12 cellular contexts compared by ENCODE assay signal in the genomic region with DNA sequence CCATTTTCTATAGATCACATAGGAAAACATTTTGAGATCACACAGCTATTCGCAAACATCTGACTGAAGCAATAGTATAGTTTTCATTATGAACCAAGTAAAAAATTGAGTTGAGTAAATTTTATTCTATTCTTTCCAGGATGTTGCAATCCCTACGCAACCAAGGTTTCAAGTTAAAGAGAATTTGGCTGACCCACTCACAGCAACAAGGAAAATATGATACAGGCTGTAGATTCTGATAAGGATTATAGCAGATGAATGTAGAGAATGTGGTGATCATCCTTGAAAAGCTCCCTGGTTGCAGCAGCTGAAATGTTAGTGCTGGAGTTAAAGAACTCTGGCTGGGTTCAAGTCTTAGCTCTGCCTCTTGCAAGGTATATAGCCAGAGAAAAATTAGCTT. TPM values are rescaled to one million over a fixed set of nuclear protein-coding genes. Genes with fewer than 3 reads are reported as not detected.
DNase-seq lines count a peak whose midpoint lies in the region; ATAC-seq, FAIRE-seq and TF ChIP-seq lines count a peak whose summit lies in the region.
"Had no signal": no experiment of that assay in that cellular context is flagged by ENCODE, and none has a peak within 500 bp of the region (broad histone marks: within the 10 kb centered on the region; RNA-seq: fewer than 3 reads in every experiment).

No MANE protein-coding gene starts in this region.

- peak overlapping the region in 3 of 5 experiments; percentile 34 to 78 (median 65) for H3K4me3 Mint-ChIP-seq in brain
- H3K4me3 Mint-ChIP-seq: activated CD4-positive, alpha-beta memory T cell treated with anti-CD3 and anti-CD28 coated beads, Interleukin-2, amount 10 ng/mL, durations not matched to agents 7 days and 5 days had no signal

- H3K36me3 ChIP-seq in ACC112 (ENCODE audit: insufficient read depth, low read length) = no peaks in the 10 kb centered on the region
- H3K36me3 ChIP-seq in Karpas-422 (ENCODE audit: insufficient read depth, low read length) = no peaks in the 10 kb centered on the region
- peaks cover 0 to 4% of the 10 kb centered on the region in 2 experiments for H3K36me3 ChIP-seq in keratinocyte (ENCODE audit: control insufficient read depth in 2 of 2, extremely low read depth in 1 of 2, insufficient read depth in 2 of 2, low read length in 2 of 2)
- H3K36me3 ChIP-seq: ovary had no signal

- no peaks in the 10 kb centered on the region for H3K9me3 Mint-ChIP-seq in brain
- H3K9me3 Mint-ChIP-seq: activated CD4-positive, alpha-beta memory T cell treated with anti-CD3 and anti-CD28 coated beads, Interleukin-2, amount 10 ng/mL, durations not matched to agents 7 days and 5 days had no signal

- TF ChIP-seq CTCF in brain (conservative IDR thresholded peaks at IDR 0.05) = no peak
- TF ChIP-seq CTCF in keratinocyte (optimal IDR thresholded peaks at IDR 0.05 in 1 of 3, IDR thresholded peaks at IDR 0.05 in 1 of 3, conservative IDR thresholded peaks at IDR 0.05 in 1 of 3; ENCODE audit: extremely low read depth in 1 of 3, insufficient read depth in 2 of 3, low read length in 3 of 3) = no peak

- ATAC-seq in HG03354 (IDR thresholded peaks at IDR 0.05; ENCODE audit: poor library complexity, severe bottlenecking, unreplicated experiment) = no peak
- no peak for ATAC-seq in HG03095 (IDR thresholded peaks at IDR 0.05; ENCODE audit: unreplicated experiment)

- H3K4me1 ChIP-seq in ACC112 (ENCODE audit: control insufficient read depth, insufficient read depth, low read length, unreplicated experiment) = peaks cover 41% of the 10 kb centered on the region
- peaks cover 86% of the 10 kb centered on the region for H3K4me1 ChIP-seq in Karpas-422 (ENCODE audit: low read length)
- H3K4me1 ChIP-seq in keratinocyte (ENCODE audit: control insufficient read depth, extremely low read depth, insufficient read depth, low read length) = peaks cover 32% of the 10 kb centered on the region

- H3K27me3 Mint-ChIP-seq in brain = peaks cover 19% of the 10 kb centered on the region

- H3K36me3 Mint-ChIP-seq in brain = peaks cover 6% of the 10 kb centered on the region

- H3K27ac Mint-ChIP-seq in brain = peak overlapping the region in 2 of 5 experiments; percentile 36 to 80
- H3K27ac Mint-ChIP-seq: activated CD4-positive, alpha-beta memory T cell treated with anti-CD3 and anti-CD28 coated beads, Interleukin-2, amount 10 ng/mL, durations not matched to agents 7 days and 5 days had no signal

- H3K9me2 ChIP-seq in Karpas-422 (replicated peaks; ENCODE audit: insufficient read depth, low read length) = no peaks in the 10 kb centered on the region

- no peak for DNase-seq in Karpas-422
- DNase-seq in keratinocyte (ENCODE audit: low read depth, low spot score) = no peak
- no peak for DNase-seq in stimulated activated CD4-positive, alpha-beta T cell treated with anti-CD3 and anti-CD28 coated beads, Interleukin-2, amount 100 ng/mL, for 48 hours
- no peak for DNase-seq in NCI-H1417 treated with DMSO at 0.1 percent for 48 hours (lab: John Stamatoyannopoulos, UW)
- DNase-seq: activated CD4-positive, alpha-beta memory T cell treated with anti-CD3 and anti-CD28 coated beads, Interleukin-2, amount 10 ng/mL, durations not matched to agents 7 days and 5 days; NCI-H1092; ovary had no signal

- H3K9me1 ChIP-seq in keratinocyte (ENCODE audit: control insufficient read depth, extremely low read depth, insufficient read depth, low read length) = no peaks in the 10 kb centered on the region

- H3K4me3 ChIP-seq in ACC112 (ENCODE audit: low read depth, low read length) (peak overlapping the region; percentile 5; the same call in 1 of the 2 replicates), Karpas-422 (ENCODE audit: low read length) (peak overlapping the region; percentile 2; the same call in 1 of the 2 replicates), keratinocyte (ENCODE audit: control insufficient read depth in 2 of 3, extremely low read depth in 1 of 3, insufficient read depth in 2 of 3, low read depth in 1 of 3, low read length in 3 of 3) (no peak overlapping the region)
- H3K4me3 ChIP-seq: ovary had no signal

- H3K4me2 ChIP-seq in Karpas-422 (ENCODE audit: low read depth, low read length, poor library complexity, severe bottlenecking) = peak overlapping the region; percentile 58
- peak overlapping the region; percentile 25 for H3K4me2 ChIP-seq in keratinocyte (ENCODE audit: control insufficient read depth, extremely low read depth, insufficient read depth, low read depth, low read length)

- FAIRE-seq in keratinocyte (lab: Jason Lieb, UNC) = peak; percentile 51
- FAIRE-seq: H1 had no signal

- dilution Hi-C loops in keratinocyte (cut with MboI; ENCODE audit: extremely low pct_ligation_motif_present, low sequenced_read_pairs) = loop anchor here (5.0 kb wide), 1 partner anchor 61 kb away; no protein-coding TSS in a partner anchor

- peaks cover 47% of the 10 kb centered on the region for H3K4me1 Mint-ChIP-seq in brain

- peak overlapping the region; percentile 49 for H3K9ac ChIP-seq in Karpas-422 (ENCODE audit: low read length)
- H3K9ac ChIP-seq in keratinocyte (ENCODE audit: control insufficient read depth, extremely low read depth, insufficient read depth, low read length) = no peak overlapping the region

- H3K27me3 ChIP-seq in ACC112 (ENCODE audit: insufficient read depth, low read length) (no peaks in the 10 kb centered on the region), Karpas-422 (ENCODE audit: low read length) (no peaks in the 10 kb centered on the region), keratinocyte (ENCODE audit: control insufficient read depth, extremely low read depth, insufficient read depth, low read length) (no peaks in the 10 kb centered on the region)
- H3K27me3 ChIP-seq: ovary had no signal

- H3K27ac ChIP-seq in ACC112 (ENCODE audit: low read depth, low read length) = peak overlapping the region; percentile 69
- H3K27ac ChIP-seq in Karpas-422 (ENCODE audit: low read length) = peak overlapping the region; percentile 94
- no peak overlapping the region for H3K27ac ChIP-seq in keratinocyte (ENCODE audit: control insufficient read depth, insufficient read depth, low read length)
- H3K27ac ChIP-seq: ovary had no signal

- H2AFZ ChIP-seq in ACC112 (ENCODE audit: low read length, unreplicated experiment) = no peak overlapping the region
- no peak overlapping the region; the same call in 1 of the 2 replicates for H2AFZ ChIP-seq in Karpas-422 (ENCODE audit: low read length)
- H2AFZ ChIP-seq in keratinocyte (ENCODE audit: control insufficient read depth, low read length) = no peak overlapping the region

- H3K9me3 ChIP-seq in Karpas-422 (ENCODE audit: low read length) (no peaks in the 10 kb centered on the region), keratinocyte (ENCODE audit: control insufficient read depth, low read depth, low read length) (no peaks in the 10 kb centered on the region)
- H3K9me3 ChIP-seq: ovary had no signal

- H3K79me2 ChIP-seq in ACC112 (ENCODE audit: control insufficient read depth, insufficient read depth, low read length, unreplicated experiment) = peaks cover 37% of the 10 kb centered on the region
- no peaks in the 10 kb centered on the region for H3K79me2 ChIP-seq in Karpas-422 (ENCODE audit: low read length)
- H3K79me2 ChIP-seq in keratinocyte (ENCODE audit: control insufficient read depth, insufficient read depth, low read length) = peaks cover 88% of the 10 kb centered on the region

- no peaks in the 10 kb centered on the region for H4K20me1 ChIP-seq in Karpas-422 (ENCODE audit: insufficient read depth, low read depth, low read length)
- no peaks in the 10 kb centered on the region for H4K20me1 ChIP-seq in keratinocyte (ENCODE audit: control insufficient read depth, extremely low read depth, insufficient read depth, low read length)

RNA-seq across cellular contexts. Expression of gene ABCA1, which starts 4.7 kb away (rescaled TPM):
- 2.6 and 4.7 TPM in 2 replicates for total RNA-seq in Karpas-422 (2014; rRNA removed; shearing (Covaris generic); ENCODE audit: low replicate concordance)
- polyA plus RNA-seq in brain (ENCODE audit: insufficient read depth, low read depth, low replicate concordance) = 0.90 TPM
- 20.8 to 35.9 TPM (median 23.0 TPM) in 3 replicates for polyA plus RNA-seq in keratinocyte
- 2.5 TPM for polyA plus RNA-seq in keratinocyte (2011; ENCODE audit: low read depth)
- 4.2 and 6.8 TPM in 2 replicates for polyA plus RNA-seq in keratinocyte (2011; cell fraction: cytosol; rRNA removed)
- 45.6 and 53.6 TPM in 2 replicates for polyA plus RNA-seq in keratinocyte (2011; cell fraction: nucleus; rRNA removed)
- 4.2 and 27.7 TPM in 2 replicates for polyA plus RNA-seq in keratinocyte (2012; ENCODE audit: low replicate concordance)
- 262 to 318 TPM (median 305 TPM) in 3 replicates for polyA minus RNA-seq in keratinocyte
- 47.2 TPM for polyA minus RNA-seq in keratinocyte (2011; cell fraction: cytosol; rRNA and poly(A)+ RNA removed)
- polyA minus RNA-seq in keratinocyte (2011; cell fraction: nucleus; rRNA and poly(A)+ RNA removed) = 243 and 353 TPM in 2 replicates

Comparison
In these comparisons a context has a peak if more than half of its experiments do, and no peak if none do; other contexts are left out.
1. H3K4me3 ChIP-seq: peak in ACC112 (single experiment) and Karpas-422 (single experiment); none in keratinocyte (0 of 3).